ENCODE assay signal across 1 cellular context in genomic region chr14:20429801-20430669, GRCh38.
TF ChIP-seq lines count a peak whose summit lies in the region.

No MANE protein-coding gene starts in this region.

TF ChIP-seq in HepG2, 621 proteins besides CTCF, POLR2A, EP300 and RAD21 (continued from another document):
- 0 out of 2 replicates have a peak, but pooled peaks have one; percentile 34 for TF ChIP-seq POGK (CRISPR knock-in tag; conservative IDR thresholded peaks at IDR 0.05)
- peak; percentile 58; the same call in 1 of the 2 replicates for TF ChIP-seq ZNF607 (CRISPR knock-in tag; IDR thresholded peaks at IDR 0.05; ENCODE audit: borderline replicate concordance)
- peak; percentile 63; the same call in 1 of the 2 replicates for TF ChIP-seq NR2C2 (CRISPR knock-in tag; IDR thresholded peaks at IDR 0.05; ENCODE audit: borderline replicate concordance)
- no peak for TF ChIP-seq ZNF703 (CRISPR knock-in tag; IDR thresholded peaks at IDR 0.05; ENCODE audit: borderline replicate concordance)
- TF ChIP-seq ZFP41 (CRISPR knock-in tag; IDR thresholded peaks at IDR 0.05; ENCODE audit: borderline replicate concordance), result 0 out of 2 replicates have a peak, but pooled peaks have one; percentile 23
- peak; percentile 72; the same call in 1 of the 2 replicates for TF ChIP-seq PITX1 (CRISPR knock-in tag; IDR thresholded peaks at IDR 0.05)
